Comparison of ENCODE assay signal across 8 cellular contexts in genomic region chr10:95657250-95657649, GRCh38. TPM values are rescaled to one million over a fixed set of nuclear protein-coding genes. Genes with fewer than 3 reads are reported as not detected.
A peak's percentile ranks its signal among the peaks of the same experiment; 100 is the strongest.
DNase-seq lines count a peak whose midpoint lies in the region; ATAC-seq and TF ChIP-seq lines count a peak whose summit lies in the region.

No MANE protein-coding gene starts in this region.

- H3K27me3 Mint-ChIP-seq in stimulated activated naive CD8-positive, alpha-beta T cell treated with anti-CD3 and anti-CD28 coated beads, Interleukin-15, Interleukin-2, amounts not matched to agents 100 ng/mL and 50 ng/mL, for 24 hours = no peaks in the 10 kb centered on the region
- no peaks in the 10 kb centered on the region for H3K27me3 Mint-ChIP-seq in mesothelial cell of epicardium (ENCODE audit: low read depth)

- H3K9me3 Mint-ChIP-seq in stimulated activated naive CD8-positive, alpha-beta T cell treated with anti-CD3 and anti-CD28 coated beads, Interleukin-15, Interleukin-2, amounts not matched to agents 100 ng/mL and 50 ng/mL, for 24 hours = peaks cover 8% of the 10 kb centered on the region
- no peaks in the 10 kb centered on the region for H3K9me3 Mint-ChIP-seq in mesothelial cell of epicardium

- H3K4me3 ChIP-seq in body of pancreas = no peak overlapping the region

- TF ChIP-seq POLR2A in body of pancreas (IDR thresholded peaks at IDR 0.05) = no peak

- H3K36me3 Mint-ChIP-seq in stimulated activated naive CD8-positive, alpha-beta T cell treated with anti-CD3 and anti-CD28 coated beads, Interleukin-15, Interleukin-2, amounts not matched to agents 100 ng/mL and 50 ng/mL, for 24 hours (ENCODE audit: low read depth) = peaks cover 44% of the 10 kb centered on the region
- H3K36me3 Mint-ChIP-seq in mesothelial cell of epicardium = peaks cover 16% of the 10 kb centered on the region

- H3K4me1 ChIP-seq in body of pancreas = peaks cover 13% of the 10 kb centered on the region

- peak overlapping the region; percentile 99 for H3K4me3 Mint-ChIP-seq in stimulated activated naive CD8-positive, alpha-beta T cell treated with anti-CD3 and anti-CD28 coated beads, Interleukin-15, Interleukin-2, amounts not matched to agents 100 ng/mL and 50 ng/mL, for 24 hours
- peak overlapping the region; percentile 98 for H3K4me3 Mint-ChIP-seq in mesothelial cell of epicardium

- peaks cover 31% of the 10 kb centered on the region for H3K4me1 Mint-ChIP-seq in stimulated activated naive CD8-positive, alpha-beta T cell treated with anti-CD3 and anti-CD28 coated beads, Interleukin-15, Interleukin-2, amounts not matched to agents 100 ng/mL and 50 ng/mL, for 24 hours (ENCODE audit: low read depth)
- peaks cover 14% of the 10 kb centered on the region for H3K4me1 Mint-ChIP-seq in mesothelial cell of epicardium

- in situ Hi-C loops in ACHN (cut with HindIII; ENCODE audit: low pct_ligation_motif_present, low pct_unique_long_range_greater_than_20kb, low sequenced_read_pairs) = no loop called here

- peak overlapping the region in 3 of 4 donors; percentile 77 to 88 (median 84) for H3K27ac ChIP-seq in body of pancreas

- intact Hi-C loops in body of pancreas (cut with DNase I) = no loop called here

- no peak overlapping the region for H3K27ac Mint-ChIP-seq in stimulated activated naive CD8-positive, alpha-beta T cell treated with anti-CD3 and anti-CD28 coated beads, Interleukin-15, Interleukin-2, amounts not matched to agents 100 ng/mL and 50 ng/mL, for 24 hours
- no peak overlapping the region for H3K27ac Mint-ChIP-seq in mesothelial cell of epicardium

- no peak for DNase-seq in stimulated activated naive CD8-positive, alpha-beta T cell treated with anti-CD3 and anti-CD28 coated beads, Interleukin-15, Interleukin-2, amounts not matched to agents 100 U/mL and 50 U/mL, for 24 hours
- DNase-seq in body of pancreas = no peak
- no peak for DNase-seq in mesothelial cell of epicardium (ENCODE audit: low spot score in 2 of 2, unreplicated experiment in 2 of 2)
- DNase-seq in NCI-H526 (lab: John Stamatoyannopoulos, UW) = no peak
- no peak for DNase-seq in OCI-M1 (lab: John Stamatoyannopoulos, UW)
- DNase-seq in ACHN = no peak

- WGBS in body of pancreas, 2 donors = 41 to 46% methylated on average over 1 of the region's 1 CpG

- no peaks in the 10 kb centered on the region for H3K36me3 ChIP-seq in body of pancreas (replicated peaks in 1 of 2; ENCODE audit: insufficient read depth in 1 of 2, low read depth in 2 of 2)

- TF ChIP-seq CTCF in body of pancreas (IDR thresholded peaks at IDR 0.05) = no peak
- no peak for TF ChIP-seq CTCF in mesothelial cell of epicardium (IDR thresholded peaks at IDR 0.05; ENCODE audit: unreplicated experiment)

- no peak for ATAC-seq in stimulated activated naive CD8-positive, alpha-beta T cell treated with anti-CD3 and anti-CD28 coated beads, Interleukin-15, Interleukin-2, amounts not matched to agents 100 U/mL and 50 U/mL, for 24 hours
- ATAC-seq in body of pancreas = no peak
- ATAC-seq in HG03460 (IDR thresholded peaks at IDR 0.05; ENCODE audit: unreplicated experiment) = no peak

- H3K9me3 ChIP-seq in body of pancreas = no peaks in the 10 kb centered on the region

- no peaks in the 10 kb centered on the region for H3K27me3 ChIP-seq in body of pancreas

RNA-seq across cellular contexts. Expression of gene ALDH18A1, which starts 0.7 kb away (rescaled TPM):
- total RNA-seq in body of pancreas = 10 to 100 TPM; 38.9 to 46.4 TPM
- total RNA-seq in mesothelial cell of epicardium = 103 to 110 TPM (median 104 TPM) in 3 replicates

RNA-seq across cellular contexts. Expression of gene TCTN3, which starts 36.5 kb away (rescaled TPM):
- total RNA-seq in body of pancreas (10 to 100 TPM; 12.9 to 17.6 TPM), mesothelial cell of epicardium (44.4 to 49.7 TPM (median 45.7 TPM) in 3 replicates)
